Comparison of ENCODE assay signal across 19 cellular contexts in the genomic region with DNA sequence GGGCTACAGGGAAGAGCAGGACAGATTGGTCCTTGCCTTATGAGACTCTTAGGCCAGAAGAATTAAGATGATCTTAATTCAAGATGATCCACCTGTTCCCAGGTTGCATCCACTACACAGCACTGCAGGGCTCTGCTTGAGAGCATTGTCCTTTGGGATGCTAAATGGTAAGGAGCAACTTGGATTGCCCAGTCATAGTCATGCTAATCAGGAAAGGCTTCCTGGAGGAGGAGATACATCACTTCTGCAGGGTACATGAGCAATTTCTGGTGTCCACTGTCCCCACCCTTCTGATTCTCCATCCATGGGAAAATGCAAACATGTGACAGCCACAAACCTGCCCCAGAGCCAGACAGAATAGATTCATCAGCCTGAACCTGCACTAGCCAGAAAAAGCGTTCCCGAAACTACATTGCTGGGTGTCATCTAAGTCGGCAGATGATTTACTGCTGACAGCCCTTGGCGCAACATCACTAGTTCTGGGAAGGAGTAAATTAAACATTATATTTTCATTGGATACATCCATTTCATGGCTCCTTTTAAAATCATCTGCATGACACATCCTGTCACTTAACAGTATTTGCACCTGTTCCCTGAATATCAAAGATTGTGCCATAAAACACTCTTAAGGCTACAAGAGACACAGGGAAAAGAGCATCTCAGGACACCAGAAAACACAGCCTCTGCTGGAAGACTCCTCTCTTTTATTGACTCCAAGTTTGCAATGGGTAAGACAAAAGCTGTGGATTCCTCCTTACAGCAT.
"Had no signal": no experiment of that assay in that cellular context is flagged by ENCODE, and none has a peak within 500 bp of the region (broad histone marks: within the 10 kb centered on the region; RNA-seq: fewer than 3 reads in every experiment).

No MANE protein-coding gene starts in this region.

- ATAC-seq: natural killer cell, T-helper 17 cell had no signal

- H3K27ac Mint-ChIP-seq: immature natural killer cell, natural killer cell, T-helper 17 cell had no signal

- H3K9me3 Mint-ChIP-seq: immature natural killer cell, natural killer cell had no signal

- DNase-seq: activated CD4-positive, alpha-beta T cell treated with anti-CD3 and anti-CD28 coated beads, Interleukin-2, amount 50 U/mL, for 1 hour; activated CD4-positive, CD25-positive, alpha-beta regulatory T cell; activated effector memory CD4-positive, alpha-beta T cell treated with anti-CD3 and anti-CD28 coated beads, Interleukin-2, amount 50 U/mL, for 16 hours; central memory CD4-positive, alpha-beta T cell; colonic mucosa; immature natural killer cell; mesenchymal stem cell; natural killer cell; stimulated activated CD4-positive, alpha-beta T cell treated with anti-CD3 and anti-CD28 coated beads, Interleukin-15, amount 100 ng/mL, for 24 hours; stimulated activated CD4-positive, alpha-beta T cell treated with anti-CD3 and anti-CD28 coated beads, Interleukin-4, amount 100 ng/mL, for 1 hour; stimulated activated naive CD4-positive, alpha-beta T cell; T-helper 17 cell; tibial artery had no signal

- H3K4me3 Mint-ChIP-seq: activated naive CD8-positive, alpha-beta T cell; immature natural killer cell; natural killer cell; T-helper 17 cell had no signal

- H3K36me3 Mint-ChIP-seq: activated naive CD8-positive, alpha-beta T cell; brain; immature natural killer cell; natural killer cell had no signal

- H3K36me3 ChIP-seq: colonic mucosa, neutrophil, tibial artery had no signal

- H3K27me3 ChIP-seq: colonic mucosa, neutrophil had no signal

- H3K4me1 ChIP-seq: colonic mucosa, parathyroid adenoma, tibial artery had no signal

- H3K4me3 ChIP-seq: colonic mucosa, hepatocyte, skin epidermis, tibial artery had no signal

- H3K9me3 ChIP-seq: colonic mucosa, neutrophil, tibial artery had no signal

- H3K27ac ChIP-seq: colonic mucosa, hepatocyte, neutrophil, parathyroid adenoma, skin epidermis, tibial artery had no signal
